Comparison of ENCODE assay signal across 9 cellular contexts in genomic region chr9:113594484-113595299, GRCh38.
DNase-seq lines count a peak whose midpoint lies in the region; ATAC-seq and TF ChIP-seq lines count a peak whose summit lies in the region.
"Had no signal": no experiment of that assay in that cellular context is flagged by ENCODE, and none has a peak within 500 bp of the region (broad histone marks: within the 10 kb centered on the region; RNA-seq: fewer than 3 reads in every experiment).

No MANE protein-coding gene starts in this region.

- H3K9me3 ChIP-seq in hepatocyte (ENCODE audit: low read depth): no peaks in the 10 kb centered on the region
- no peaks in the 10 kb centered on the region for H3K9me3 ChIP-seq in psoas muscle

- H3K36me3 Mint-ChIP-seq in activated CD4-positive, alpha-beta T cell treated with anti-CD3 and anti-CD28 coated beads, Interleukin-2, amount 10 ng/mL, durations not matched to agents 7 days and 5 days (ENCODE audit: low read depth): peaks cover 17% of the 10 kb centered on the region

- no peaks in the 10 kb centered on the region for H4K20me1 ChIP-seq in hepatocyte (ENCODE audit: insufficient read depth, poor library complexity, severe bottlenecking)

- H3K27ac ChIP-seq in hepatocyte (peak overlapping the region; percentile 52), psoas muscle (peak overlapping the region; percentile 74)

- no peaks in the 10 kb centered on the region for H3K36me3 ChIP-seq in hepatocyte (replicated peaks; ENCODE audit: insufficient read depth, low read depth)
- H3K36me3 ChIP-seq in psoas muscle (ENCODE audit: insufficient read depth in 1 of 2, low read depth in 1 of 2): peaks cover 0 to 26% of the 10 kb centered on the region in 2 donors

- no peak overlapping the region for H3K4me3 Mint-ChIP-seq in activated CD4-positive, alpha-beta T cell treated with anti-CD3 and anti-CD28 coated beads, Interleukin-2, amount 10 ng/mL, durations not matched to agents 7 days and 5 days

- H3K4me3 ChIP-seq in astrocyte of the spinal cord (ENCODE audit: low read depth, low read length) (peak overlapping the region; percentile 84), hepatocyte (peak overlapping the region; percentile 30), psoas muscle (peak overlapping the region; percentile 76)

- CTCF ChIA-PET in activated CD4-positive, alpha-beta T cell treated with anti-CD3 and anti-CD28 coated beads, Interleukin-2, amount 10 ng/mL, durations not matched to agents 7 days and 5 days (lab: Charles Lee): interaction anchor here (0.5 to 1.3 kb wide), 7 partner anchors 9 to 175 kb away, joined by 3 to 4 read pairs (median 3); no protein-coding TSS in a partner anchor

- no peaks in the 10 kb centered on the region for H3K27me3 ChIP-seq in hepatocyte
- H3K27me3 ChIP-seq in psoas muscle (ENCODE audit: insufficient read depth in 3 of 3, low read length in 2 of 3): no peaks in the 10 kb centered on the region

- TF ChIP-seq CTCF in astrocyte of the spinal cord (IDR thresholded peaks at IDR 0.05; ENCODE audit: low read depth, low read length) (no peak), hepatocyte (IDR thresholded peaks at IDR 0.05; ENCODE audit: poor library complexity) (no peak), psoas muscle (IDR thresholded peaks at IDR 0.05) (no peak)

- 49% methylated on average over 16 of the region's 19 CpGs for WGBS in hepatocyte (ENCODE audit: low lambda C conversion rate, missing lambda C conversion rate)
- WGBS in psoas muscle, 3 donors: 13 to 31% (median 21%) methylated on average over 18 to 19 of the region's 19 CpGs

- H3K4me1 Mint-ChIP-seq in activated CD4-positive, alpha-beta T cell treated with anti-CD3 and anti-CD28 coated beads, Interleukin-2, amount 10 ng/mL, durations not matched to agents 7 days and 5 days: peaks cover 27% of the 10 kb centered on the region

- no peak overlapping the region for H3K27ac Mint-ChIP-seq in activated CD4-positive, alpha-beta T cell treated with anti-CD3 and anti-CD28 coated beads, Interleukin-2, amount 10 ng/mL, durations not matched to agents 7 days and 5 days

- H3K79me2 ChIP-seq in hepatocyte: peaks cover 27% of the 10 kb centered on the region

- H3K9me3 Mint-ChIP-seq in activated CD4-positive, alpha-beta T cell treated with anti-CD3 and anti-CD28 coated beads, Interleukin-2, amount 10 ng/mL, durations not matched to agents 7 days and 5 days: no peaks in the 10 kb centered on the region

- H2AFZ ChIP-seq in hepatocyte: no peak overlapping the region

- no peaks in the 10 kb centered on the region for H3K27me3 Mint-ChIP-seq in activated CD4-positive, alpha-beta T cell treated with anti-CD3 and anti-CD28 coated beads, Interleukin-2, amount 10 ng/mL, durations not matched to agents 7 days and 5 days

- H3K4me1 ChIP-seq in hepatocyte (ENCODE audit: insufficient read depth) (peaks cover 11% of the 10 kb centered on the region), psoas muscle (peaks cover 54% of the 10 kb centered on the region)

- in situ Hi-C loops in astrocyte of the spinal cord (cut with HindIII; ENCODE audit: low sequenced_read_pairs): no loop called here

- DNase-seq in ELR (ENCODE audit: low read depth) (peak; percentile 37), astrocyte of the spinal cord (ENCODE audit: low read depth, low spot score) (no peak), hepatocyte (ENCODE audit: low spot score) (no peak), psoas muscle (peak in 1 of 2 donors; percentile 57), GDM1 (lab: John Stamatoyannopoulos, UW) (no peak), NCI-H2171 treated with DMSO at 0.1 percent for 48 hours (lab: John Stamatoyannopoulos, UW) (no peak)
- no peak for DNase-seq in activated CD4-positive, alpha-beta T cell treated with anti-CD3 and anti-CD28 coated beads, Interleukin-2, amount 10 ng/mL, durations not matched to agents 7 days and 5 days
- DNase-seq: Calu3 had no signal

- POLR2A ChIA-PET in activated CD4-positive, alpha-beta T cell treated with anti-CD3 and anti-CD28 coated beads, Interleukin-2, amount 10 ng/mL, durations not matched to agents 7 days and 5 days (lab: Charles Lee): no interaction called here

- intact Hi-C loops in psoas muscle (cut with DNase I): loop anchor here in 1 of 2 donors (5.0 to 10.0 kb wide), 2 partner anchors 192 to 320 kb away; partner anchors contain the start of genes ALAD, CDC26 and PRPF4

- ATAC-seq in psoas muscle (peak in 2 of 4 donors; percentile 13 to 28), GM19467 (IDR thresholded peaks at IDR 0.05; ENCODE audit: unreplicated experiment) (no peak)

- H3K9me2 ChIP-seq in hepatocyte (replicated peaks; ENCODE audit: insufficient read depth): no peaks in the 10 kb centered on the region

- peak overlapping the region; percentile 81 for H3K4me2 ChIP-seq in hepatocyte

Comparison
In these comparisons a context has a peak if more than half of its experiments do, and no peak if none do; other contexts are left out.
1. H3K4me3 ChIP-seq: peak in every context shown above with its lines; median percentile 84 in astrocyte of the spinal cord; 76 in psoas muscle; 30 in hepatocyte.